21 cellular contexts compared by ENCODE assay signal in genomic region chr3:185978516-185978915, GRCh38. TPM values are rescaled to one million over a fixed set of nuclear protein-coding genes. Genes with fewer than 3 reads are reported as not detected.
DNase-seq lines count a peak whose midpoint lies in the region; ATAC-seq lines count a peak whose summit lies in the region.
"Had no signal": no experiment of that assay in that cellular context is flagged by ENCODE, and none has a peak within 500 bp of the region (broad histone marks: within the 10 kb centered on the region; RNA-seq: fewer than 3 reads in every experiment).

No MANE protein-coding gene starts in this region.

- H3K27ac ChIP-seq in mesendoderm (ENCODE audit: low read depth, low read length): no peak overlapping the region
- H3K27ac ChIP-seq: 22Rv1, BLaER1, C4-2B, GM23248 had no signal

- no peak overlapping the region for H2BK15ac ChIP-seq in mesendoderm (replicated peaks; ENCODE audit: low read depth)

- peak overlapping the region; percentile 35 for H3K56ac ChIP-seq in mesendoderm (ENCODE audit: low read length)

- no peaks in the 10 kb centered on the region for H3K9me3 ChIP-seq in T-helper 17 cell (ENCODE audit: control insufficient read depth, low read length, poor library complexity, severe bottlenecking)
- H3K9me3 ChIP-seq: BLaER1, Caco-2, HAP-1 had no signal

- ATAC-seq in T-helper 17 cell: no peak
- ATAC-seq: CD8-positive, alpha-beta T cell; GM12878 had no signal

- peak overlapping the region; percentile 20 for H3K18ac ChIP-seq in mesendoderm (ENCODE audit: low read length)

- H3K9ac ChIP-seq in mesendoderm (ENCODE audit: low read length): no peak overlapping the region
- H3K9ac ChIP-seq: BLaER1, GM23248 had no signal

- H3K4me2 ChIP-seq in mesendoderm (ENCODE audit: low read length): no peak overlapping the region
- H3K4me2 ChIP-seq: BLaER1 had no signal

- H4K5ac ChIP-seq in mesendoderm (ENCODE audit: low read length): no peak overlapping the region

- no peak overlapping the region for H4K8ac ChIP-seq in mesendoderm (ENCODE audit: low read depth, low read length)

- H3K36me3 ChIP-seq in mesendoderm (ENCODE audit: control insufficient read depth, insufficient read depth, low read length): no peaks in the 10 kb centered on the region
- H3K36me3 ChIP-seq: BLaER1, HAP-1 had no signal

- peaks cover 3% of the 10 kb centered on the region for H3K36me3 Mint-ChIP-seq in T-helper 17 cell (ENCODE audit: low read depth)
- H3K36me3 Mint-ChIP-seq: CD4-positive, CD25-positive, alpha-beta regulatory T cell; CD8-positive, alpha-beta T cell had no signal

- peaks cover 30% of the 10 kb centered on the region for H3K27me3 Mint-ChIP-seq in T-helper 17 cell

- in situ Hi-C loops in G401 (cut with HindIII; ENCODE audit: low sequenced_read_pairs): no loop called here

- no peaks in the 10 kb centered on the region for H3K4me1 ChIP-seq in mesendoderm (ENCODE audit: control insufficient read depth, low read depth, low read length)
- H3K4me1 ChIP-seq: Caco-2, HAP-1 had no signal

- H3K4me3 Mint-ChIP-seq in T-helper 17 cell: no peak overlapping the region
- H3K4me3 Mint-ChIP-seq: B cell; CD4-positive, CD25-positive, alpha-beta regulatory T cell; CD8-positive, alpha-beta T cell; HFFc6 had no signal

- H2BK120ac ChIP-seq in mesendoderm (ENCODE audit: low read depth, low read length): no peak overlapping the region

- H3K4me1 Mint-ChIP-seq in T-helper 17 cell: peaks cover 14% of the 10 kb centered on the region

- H3K27me3 ChIP-seq in mesendoderm (ENCODE audit: insufficient read depth, low read length, poor library complexity): no peaks in the 10 kb centered on the region
- H3K27me3 ChIP-seq: BLaER1 had no signal

- WGBS in mesendoderm (ENCODE audit: extremely low coverage, insufficient coverage, low lambda C conversion rate): no CpG with 5 or more reads among the region's 5 CpGs

- H3K4ac ChIP-seq in mesendoderm (ENCODE audit: low read depth, low read length): no peak overlapping the region

- H3K79me1 ChIP-seq in mesendoderm (ENCODE audit: low read length): no peaks in the 10 kb centered on the region

- no peak overlapping the region for H2AK5ac ChIP-seq in mesendoderm (ENCODE audit: low read length)

- H3K27ac Mint-ChIP-seq in T-helper 17 cell: peak overlapping the region; percentile 24
- H3K27ac Mint-ChIP-seq: B cell; CD4-positive, CD25-positive, alpha-beta regulatory T cell; CD8-positive, alpha-beta T cell; HFFc6 had no signal

- no peak overlapping the region for H3K23ac ChIP-seq in mesendoderm (ENCODE audit: low read length)

- H3K4me3 ChIP-seq in mesendoderm (ENCODE audit: low read length): no peak overlapping the region
- H3K4me3 ChIP-seq: BLaER1, GM12878, GM23248, HAP-1 had no signal

- no peaks in the 10 kb centered on the region for H3K79me2 ChIP-seq in mesendoderm (ENCODE audit: control insufficient read depth, insufficient read depth, low read length)

- H2BK5ac ChIP-seq in mesendoderm (ENCODE audit: low read length): no peak overlapping the region

- DNase-seq in G401 (ENCODE audit: low spot score) (peak; percentile 83), T-helper 17 cell (no peak), cerebellum (ENCODE audit: low spot score) (peak; percentile 70), mesendoderm (no peak), SW480 (ENCODE audit: low spot score) (no peak), NCI-H1048 (lab: John Stamatoyannopoulos, UW) (no peak), SK-N-DZ (ENCODE audit: low spot score) (no peak)
- DNase-seq: Caco-2; CD4-positive, CD25-positive, alpha-beta regulatory T cell; CD8-positive, alpha-beta T cell; DMS153; DND-41; GDM1; GM23248; HFFc6 had no signal

RNA-seq across cellular contexts. Expression of gene TRA2B, which starts 40.7 kb away (rescaled TPM):
- 176 and 232 TPM in 2 replicates for total RNA-seq in G401 (2014; rRNA removed; shearing (Covaris generic))
- total RNA-seq in T-helper 17 cell (100 to 1,000 TPM; 542 to 637 TPM), cerebellum (201 TPM)
- polyA plus RNA-seq in mesendoderm (2013, experiment 1 of 2): 384 TPM
- 371 TPM for polyA plus RNA-seq in mesendoderm (2013, experiment 2 of 2)
- polyA plus RNA-seq in SK-N-DZ (2014; cell fraction: cytosol; rRNA removed): 316 and 673 TPM in 2 replicates
- polyA plus RNA-seq in SK-N-DZ (2014; cell fraction: nucleus; rRNA removed): 282 and 334 TPM in 2 replicates

Comparison
In these comparisons a context has a peak if more than half of its experiments do, and no peak if none do; other contexts are left out.
1. DNase-seq: peak in G401 (single experiment) and cerebellum (single experiment); none in T-helper 17 cell (0 of 3), mesendoderm (single experiment), SW480 (single experiment), NCI-H1048 (single experiment) and SK-N-DZ (single experiment).